ENCODE assay signal across 9 cellular contexts in the genomic region with DNA sequence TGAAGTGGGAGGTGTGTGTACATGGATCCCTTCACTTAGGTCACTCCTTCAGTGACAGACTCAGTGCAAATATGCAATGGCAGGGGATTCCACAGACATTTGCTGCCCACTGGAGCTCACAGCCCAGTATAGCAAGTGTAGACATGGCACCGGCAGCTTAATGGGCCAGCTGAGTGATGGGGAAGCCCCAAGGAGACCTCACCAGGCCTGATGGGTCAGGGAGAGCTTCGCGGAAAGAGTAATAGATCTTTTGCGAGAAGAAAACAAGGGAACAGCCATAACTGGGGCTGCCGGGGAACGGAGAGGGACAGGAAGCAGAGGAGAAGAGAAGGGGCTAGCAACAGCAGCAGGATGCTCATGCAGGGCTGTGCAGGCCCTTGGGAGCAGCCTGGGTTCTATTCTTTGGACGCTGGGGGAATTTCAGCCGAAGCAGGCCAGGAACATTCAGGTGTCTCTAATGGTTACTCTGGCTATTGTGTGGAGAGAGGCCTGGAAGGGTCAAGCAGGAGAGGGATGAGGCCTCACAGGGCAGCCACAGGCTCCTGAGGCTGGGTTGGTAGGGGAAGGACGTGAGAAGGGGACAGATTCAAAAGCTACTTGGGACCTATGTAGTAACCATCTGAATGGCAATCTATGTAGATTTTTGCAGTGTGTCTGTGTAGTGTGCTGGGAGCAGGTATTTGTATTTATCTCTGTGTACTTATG. TPM values are rescaled to one million over a fixed set of nuclear protein-coding genes. Genes with fewer than 3 reads are reported as not detected.
DNase-seq lines count a peak whose midpoint lies in the region; ATAC-seq and TF ChIP-seq lines count a peak whose summit lies in the region.
"Had no signal": no experiment of that assay in that cellular context is flagged by ENCODE, and none has a peak within 500 bp of the region (broad histone marks: within the 10 kb centered on the region; RNA-seq: fewer than 3 reads in every experiment).

No MANE protein-coding gene starts in this region.

- H3K27me3 ChIP-seq in WERI-Rb-1 (ENCODE audit: insufficient read depth, low read depth, severe bottlenecking): no peaks in the 10 kb centered on the region
- H3K27me3 ChIP-seq in GM23338 (ENCODE audit: insufficient read depth): no peaks in the 10 kb centered on the region
- H3K27me3 ChIP-seq: pancreas had no signal

- H3K36me3 ChIP-seq in WERI-Rb-1 (peaks cover 68% of the 10 kb centered on the region), GM23338 (ENCODE audit: insufficient read depth) (peaks cover 6% of the 10 kb centered on the region; the same call in 1 of the 2 replicates)

- DNase-seq in stimulated activated CD4-positive, alpha-beta T cell treated with anti-CD3 and anti-CD28 coated beads, Interleukin-4, amount 100 ng/mL, for 24 hours: peak; percentile 35
- DNase-seq in stimulated activated CD4-positive, alpha-beta T cell treated with anti-CD3 and anti-CD28 coated beads, Interleukin-15, amount 100 ng/mL, for 24 hours: no peak
- DNase-seq in WERI-Rb-1 (no peak), glomerular visceral epithelial cell (ENCODE audit: extremely low spot score) (peak; percentile 36), GM23338 (ENCODE audit: low spot score) (no peak), AG08395 (ENCODE audit: low spot score) (no peak), NCI-H510A treated with DMSO at 0.1 percent for 48 hours (lab: John Stamatoyannopoulos, UW) (no peak)

- no peak overlapping the region for H2AFZ ChIP-seq in GM23338

- H3K4me2 ChIP-seq in GM23338: no peak overlapping the region

- H3K27ac ChIP-seq in WERI-Rb-1 (no peak overlapping the region), GM23338 (ENCODE audit: low read depth) (no peak overlapping the region)
- H3K27ac ChIP-seq: pancreas had no signal

- ATAC-seq in GM23338 (no peak), HG02870 (IDR thresholded peaks at IDR 0.05; ENCODE audit: unreplicated experiment) (no peak)

- no peaks in the 10 kb centered on the region for H3K9me3 ChIP-seq in WERI-Rb-1 (ENCODE audit: severe bottlenecking)
- H3K9me3 ChIP-seq: pancreas had no signal

- H4K20me1 ChIP-seq in GM23338 (replicated peaks; ENCODE audit: insufficient read depth): peaks cover 24% of the 10 kb centered on the region

- peaks cover 16% of the 10 kb centered on the region for H3K4me1 Mint-ChIP-seq in GM23338

- H3K4me3 ChIP-seq in WERI-Rb-1 (ENCODE audit: low read depth, low read length): no peak overlapping the region
- no peak overlapping the region for H3K4me3 ChIP-seq in GM23338
- H3K4me3 ChIP-seq: pancreas had no signal

- peaks cover 8% of the 10 kb centered on the region for H3K79me2 ChIP-seq in GM23338 (replicated peaks; ENCODE audit: insufficient read depth)

- TF ChIP-seq CTCF in WERI-Rb-1 (IDR thresholded peaks at IDR 0.05; ENCODE audit: low read depth, low read length) (0 out of 2 replicates have a peak, but pooled peaks have one; percentile 7), GM23338 (conservative IDR thresholded peaks at IDR 0.05; ENCODE audit: low read depth in 2 of 2) (0 out of 4 replicates have a peak, but pooled peaks of 1 of the 2 experiments have one; percentile 14)

- peaks cover 5% of the 10 kb centered on the region; the same call in 1 of the 2 replicates for H3F3A ChIP-seq in GM23338 (replicated peaks; ENCODE audit: low read depth)

- peaks cover 15% of the 10 kb centered on the region; the same call in 1 of the 2 replicates for H3K4me1 ChIP-seq in GM23338 (ENCODE audit: insufficient read depth)
- H3K4me1 ChIP-seq: pancreas had no signal

- no peaks in the 10 kb centered on the region for H3K9me3 Mint-ChIP-seq in GM23338

- H3K9me2 ChIP-seq in GM23338 (ENCODE audit: insufficient read depth): no peaks in the 10 kb centered on the region

- H3K36me3 Mint-ChIP-seq in GM23338 (ENCODE audit: low read depth): peaks cover 21% of the 10 kb centered on the region

- H3K27me3 Mint-ChIP-seq in GM23338 (ENCODE audit: insufficient read depth, low read depth, poor library complexity): peaks cover 7% of the 10 kb centered on the region

- H3K27ac Mint-ChIP-seq in GM23338: no peak overlapping the region

- no peak overlapping the region for H3K4me3 Mint-ChIP-seq in GM23338

TF ChIP-seq in GM23338, 12 proteins besides CTCF, POLR2A, EP300 and RAD21:
- TF ChIP-seq, protein P1, sequence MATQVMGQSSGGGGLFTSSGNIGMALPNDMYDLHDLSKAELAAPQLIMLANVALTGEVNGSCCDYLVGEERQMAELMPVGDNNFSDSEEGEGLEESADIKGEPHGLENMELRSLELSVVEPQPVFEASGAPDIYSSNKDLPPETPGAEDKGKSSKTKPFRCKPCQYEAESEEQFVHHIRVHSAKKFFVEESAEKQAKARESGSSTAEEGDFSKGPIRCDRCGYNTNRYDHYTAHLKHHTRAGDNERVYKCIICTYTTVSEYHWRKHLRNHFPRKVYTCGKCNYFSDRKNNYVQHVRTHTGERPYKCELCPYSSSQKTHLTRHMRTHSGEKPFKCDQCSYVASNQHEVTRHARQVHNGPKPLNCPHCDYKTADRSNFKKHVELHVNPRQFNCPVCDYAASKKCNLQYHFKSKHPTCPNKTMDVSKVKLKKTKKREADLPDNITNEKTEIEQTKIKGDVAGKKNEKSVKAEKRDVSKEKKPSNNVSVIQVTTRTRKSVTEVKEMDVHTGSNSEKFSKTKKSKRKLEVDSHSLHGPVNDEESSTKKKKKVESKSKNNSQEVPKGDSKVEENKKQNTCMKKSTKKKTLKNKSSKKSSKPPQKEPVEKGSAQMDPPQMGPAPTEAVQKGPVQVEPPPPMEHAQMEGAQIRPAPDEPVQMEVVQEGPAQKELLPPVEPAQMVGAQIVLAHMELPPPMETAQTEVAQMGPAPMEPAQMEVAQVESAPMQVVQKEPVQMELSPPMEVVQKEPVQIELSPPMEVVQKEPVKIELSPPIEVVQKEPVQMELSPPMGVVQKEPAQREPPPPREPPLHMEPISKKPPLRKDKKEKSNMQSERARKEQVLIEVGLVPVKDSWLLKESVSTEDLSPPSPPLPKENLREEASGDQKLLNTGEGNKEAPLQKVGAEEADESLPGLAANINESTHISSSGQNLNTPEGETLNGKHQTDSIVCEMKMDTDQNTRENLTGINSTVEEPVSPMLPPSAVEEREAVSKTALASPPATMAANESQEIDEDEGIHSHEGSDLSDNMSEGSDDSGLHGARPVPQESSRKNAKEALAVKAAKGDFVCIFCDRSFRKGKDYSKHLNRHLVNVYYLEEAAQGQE (IDR thresholded peaks at IDR 0.05; ENCODE audit: unreplicated experiment): no peak
- TF ChIP-seq, protein P2, sequence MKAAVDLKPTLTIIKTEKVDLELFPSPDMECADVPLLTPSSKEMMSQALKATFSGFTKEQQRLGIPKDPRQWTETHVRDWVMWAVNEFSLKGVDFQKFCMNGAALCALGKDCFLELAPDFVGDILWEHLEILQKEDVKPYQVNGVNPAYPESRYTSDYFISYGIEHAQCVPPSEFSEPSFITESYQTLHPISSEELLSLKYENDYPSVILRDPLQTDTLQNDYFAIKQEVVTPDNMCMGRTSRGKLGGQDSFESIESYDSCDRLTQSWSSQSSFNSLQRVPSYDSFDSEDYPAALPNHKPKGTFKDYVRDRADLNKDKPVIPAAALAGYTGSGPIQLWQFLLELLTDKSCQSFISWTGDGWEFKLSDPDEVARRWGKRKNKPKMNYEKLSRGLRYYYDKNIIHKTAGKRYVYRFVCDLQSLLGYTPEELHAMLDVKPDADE (IDR thresholded peaks at IDR 0.05): no peak
- no peak for TF ChIP-seq NANOG (IDR thresholded peaks at IDR 0.05; ENCODE audit: borderline replicate concordance)
- no peak for TF ChIP-seq ZNF114 (CRISPR knock-in tag; IDR thresholded peaks at IDR 0.05)

RNA-seq across cellular contexts. Expression of a gene that starts 27.0 kb away (rescaled TPM):
- 8.1 and 9.7 TPM in 2 replicates for total RNA-seq in GM23338 (2014; rRNA removed; shearing (Covaris generic))
- 5.2 and 5.6 TPM in 2 replicates for polyA plus RNA-seq in GM23338 (2016; fragmentation: Nextera tagmentation; extraction: Ambion mirVana)

RNA-seq across cellular contexts. Expression of a gene that starts 35.3 kb away (rescaled TPM):
- 244 and 366 TPM in 2 replicates for total RNA-seq in GM23338 (2014; rRNA removed; shearing (Covaris generic))
- 344 and 440 TPM in 2 replicates for polyA plus RNA-seq in GM23338 (2016; fragmentation: Nextera tagmentation; extraction: Ambion mirVana)

Comparison
In these comparisons a context has a peak if more than half of its experiments do, and no peak if none do; other contexts are left out.
1. DNase-seq: peak in stimulated activated CD4-positive, alpha-beta T cell treated with anti-CD3 and anti-CD28 coated beads, Interleukin-4, amount 100 ng/mL, for 24 hours (single experiment) and glomerular visceral epithelial cell (single experiment); none in stimulated activated CD4-positive, alpha-beta T cell treated with anti-CD3 and anti-CD28 coated beads, Interleukin-15, amount 100 ng/mL, for 24 hours (single experiment), WERI-Rb-1 (single experiment), GM23338 (single experiment), AG08395 (single experiment) and NCI-H510A treated with DMSO at 0.1 percent for 48 hours (single experiment).